Comparison of ENCODE assay signal across 25 cellular contexts in genomic region chrX:78455901-78456300, GRCh38.
A peak's percentile ranks its signal among the peaks of the same experiment; 100 is the strongest.
DNase-seq lines count a peak whose midpoint lies in the region; ATAC-seq and TF ChIP-seq lines count a peak whose summit lies in the region.
"Had no signal": no experiment of that assay in that cellular context is flagged by ENCODE, and none has a peak within 500 bp of the region (broad histone marks: within the 10 kb centered on the region; RNA-seq: fewer than 3 reads in every experiment).

No MANE protein-coding gene starts in this region.

- H3K4me3 ChIP-seq in MG63 (no peak overlapping the region), epithelial cell of esophagus (ENCODE audit: low read length) (no peak overlapping the region), SJCRH30 (no peak overlapping the region)
- H3K4me3 ChIP-seq: body of pancreas, colonic mucosa, GM12878, heart right ventricle, mucosa of descending colon, PC-9, SK-N-MC, upper lobe of right lung had no signal

- H3K36me3 ChIP-seq in MG63 (no peaks in the 10 kb centered on the region), SJCRH30 (no peaks in the 10 kb centered on the region)
- H3K36me3 ChIP-seq: colonic mucosa, heart right ventricle, upper lobe of right lung had no signal

- no peak overlapping the region for H3K27ac ChIP-seq in SJCRH30
- H3K27ac ChIP-seq: body of pancreas, colonic mucosa, heart right ventricle, PC-9, SK-N-MC, upper lobe of right lung had no signal

- H3K27me3 ChIP-seq in MG63 (no peaks in the 10 kb centered on the region), SJCRH30 (no peaks in the 10 kb centered on the region)
- H3K27me3 ChIP-seq: body of pancreas, colonic mucosa, upper lobe of right lung had no signal

- TF ChIP-seq CTCF in epithelial cell of esophagus (IDR thresholded peaks at IDR 0.05; ENCODE audit: insufficient read depth, low read depth, low read length, missing control alignments): no peak

- DNase-seq in EH (ENCODE audit: low read depth) (peak; percentile 14), MG63 (peak; percentile 28), epithelial cell of esophagus (ENCODE audit: low read depth) (peak; percentile 76), myocyte (ENCODE audit: low read depth) (peak; percentile 29), SJCRH30 (no peak), globus pallidus (ENCODE audit: low spot score) (no peak)
- DNase-seq: activated CD4-positive, alpha-beta T cell treated with anti-CD3 and anti-CD28 coated beads, Interleukin-2, amount 50 U/mL, for 4 hours; activated effector memory CD4-positive, alpha-beta T cell treated with Interleukin-2 at 50 U/mL for 16 hours; activated naive CD8-positive, alpha-beta T cell treated with anti-CD3 and anti-CD28 coated beads, Interleukin-2, amount 10 ng/mL, durations not matched to agents 7 days and 5 days; body of pancreas; CD4-positive, alpha-beta memory T cell; colonic mucosa; DMS153; heart right ventricle; mucosa of descending colon; NCI-H1105 treated with DMSO at 0.1 percent for 48 hours; NCI-H2029 treated with DMSO at 0.1 percent for 48 hours; PC-9; substantia nigra; T-helper 2 cell; upper lobe of right lung had no signal

- no peak for ATAC-seq in HG02870 (IDR thresholded peaks at IDR 0.05; ENCODE audit: unreplicated experiment)
- no peak for ATAC-seq in activated CD4-positive, CD25-positive, alpha-beta regulatory T cell treated with anti-CD3 and anti-CD28 coated beads, Interleukin-2, amount 50 U/mL, for 24 hours
- ATAC-seq: body of pancreas, GM12878, heart right ventricle, mucosa of descending colon, upper lobe of right lung had no signal

- no peaks in the 10 kb centered on the region for H3K9me3 ChIP-seq in MG63
- H3K9me3 ChIP-seq in SJCRH30 (replicated peaks): no peaks in the 10 kb centered on the region
- H3K9me3 ChIP-seq: body of pancreas, colonic mucosa, mucosa of descending colon, upper lobe of right lung had no signal

- no peaks in the 10 kb centered on the region for H3K4me1 ChIP-seq in SJCRH30
- H3K4me1 ChIP-seq: body of pancreas, colonic mucosa, heart right ventricle, upper lobe of right lung had no signal

Comparison
In these comparisons a context has a peak if more than half of its experiments do, and no peak if none do; other contexts are left out.
1. DNase-seq: peak in EH (single experiment), MG63 (single experiment), epithelial cell of esophagus (single experiment) and myocyte (single experiment); none in SJCRH30 (0 of 2) and globus pallidus (single experiment).